Comparison of ENCODE assay signal across 1 cellular context in genomic region chr2:237695201-237695780, GRCh38.
TF ChIP-seq lines count a peak whose summit lies in the region.

No MANE protein-coding gene starts in this region.

TF ChIP-seq in K562, 482 proteins besides CTCF, POLR2A, EP300 and RAD21 (continued from another document):
- TF ChIP-seq MGA (IDR thresholded peaks at IDR 0.05) (no peak), ZNF584 (CRISPR knock-in tag; IDR thresholded peaks at IDR 0.05; ENCODE audit: low read depth) (no peak), RBM15 (IDR thresholded peaks at IDR 0.05; ENCODE audit: insufficient read depth, low read length) (no peak), CHD4 (IDR thresholded peaks at IDR 0.05; ENCODE audit: insufficient read depth, insufficient replicate concordance, low read depth, low read length, poor library complexity, severe bottlenecking) (no peak), ZEB2 (IDR thresholded peaks at IDR 0.05) (no peak), ZBTB7A (IDR thresholded peaks at IDR 0.05; ENCODE audit: borderline replicate concordance, control insufficient read depth, low read depth, low read length) (no peak), ZNF518B (CRISPR knock-in tag; IDR thresholded peaks at IDR 0.05) (no peak), TFAM (CRISPR knock-in tag; conservative IDR thresholded peaks at IDR 0.05) (no peak), ZNF239 (CRISPR knock-in tag; IDR thresholded peaks at IDR 0.05) (no peak), ZKSCAN3 (CRISPR knock-in tag; IDR thresholded peaks at IDR 0.05) (no peak), HNRNPK (IDR thresholded peaks at IDR 0.05; ENCODE audit: low read depth, low read length, poor library complexity, severe bottlenecking) (no peak), KDM5B (IDR thresholded peaks at IDR 0.05; ENCODE audit: insufficient replicate concordance, low read depth, low read length) (no peak), KDM2B (CRISPR knock-in tag; IDR thresholded peaks at IDR 0.05) (no peak), POLR3A (IDR thresholded peaks at IDR 0.05; ENCODE audit: borderline replicate concordance, extremely low read depth, insufficient read depth, insufficient read length) (no peak), MAFF (IDR thresholded peaks at IDR 0.05; ENCODE audit: low read length) (peak; percentile 53; the same call in 1 of the 2 replicates), ZNF717 (CRISPR knock-in tag; IDR thresholded peaks at IDR 0.05) (no peak), ESRRA (IDR thresholded peaks at IDR 0.05; ENCODE audit: borderline replicate concordance, low read depth) (no peak), LCOR (CRISPR knock-in tag; IDR thresholded peaks at IDR 0.05) (no peak), C11orf30 (IDR thresholded peaks at IDR 0.05; ENCODE audit: low read depth) (peak; percentile 73), SRSF1 (IDR thresholded peaks at IDR 0.05; ENCODE audit: low read depth, low read length) (no peak), ZSCAN29 (IDR thresholded peaks at IDR 0.05) (no peak), ESRRB (CRISPR knock-in tag; IDR thresholded peaks at IDR 0.05; ENCODE audit: borderline replicate concordance) (no peak), NCOA4 (IDR thresholded peaks at IDR 0.05; ENCODE audit: partially characterized antibody) (no peak), FOSL1 (tag; conservative IDR thresholded peaks at IDR 0.05) (peak; percentile 82), PTBP1 (IDR thresholded peaks at IDR 0.05; ENCODE audit: low read depth, low read length) (no peak), KLF16 (IDR thresholded peaks at IDR 0.05) (no peak), NFE2L1 (tag; IDR thresholded peaks at IDR 0.05; ENCODE audit: borderline replicate concordance, low read depth) (no peak), SMARCA4 (IDR thresholded peaks at IDR 0.05) (peak; percentile 45; the same call in 1 of the 2 replicates), DLX4 (CRISPR knock-in tag; IDR thresholded peaks at IDR 0.05) (no peak), ZNF12 (CRISPR knock-in tag; IDR thresholded peaks at IDR 0.05) (no peak), FOXJ2 (tag; IDR thresholded peaks at IDR 0.05) (no peak), MAFG (tag; conservative IDR thresholded peaks at IDR 0.05) (peak; percentile 69), SP1 (CRISPR knock-in tag; IDR thresholded peaks at IDR 0.05) (no peak), PPARD (CRISPR knock-in tag; IDR thresholded peaks at IDR 0.05) (no peak), ARID1B (IDR thresholded peaks at IDR 0.05) (peak; percentile 42; the same call in 1 of the 2 replicates)
- TF ChIP-seq, protein P1, sequence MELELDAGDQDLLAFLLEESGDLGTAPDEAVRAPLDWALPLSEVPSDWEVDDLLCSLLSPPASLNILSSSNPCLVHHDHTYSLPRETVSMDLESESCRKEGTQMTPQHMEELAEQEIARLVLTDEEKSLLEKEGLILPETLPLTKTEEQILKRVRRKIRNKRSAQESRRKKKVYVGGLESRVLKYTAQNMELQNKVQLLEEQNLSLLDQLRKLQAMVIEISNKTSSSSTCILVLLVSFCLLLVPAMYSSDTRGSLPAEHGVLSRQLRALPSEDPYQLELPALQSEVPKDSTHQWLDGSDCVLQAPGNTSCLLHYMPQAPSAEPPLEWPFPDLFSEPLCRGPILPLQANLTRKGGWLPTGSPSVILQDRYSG (tag; conservative IDR thresholded peaks at IDR 0.05; ENCODE audit: low read depth) = no peak
- TF ChIP-seq, protein P2, sequence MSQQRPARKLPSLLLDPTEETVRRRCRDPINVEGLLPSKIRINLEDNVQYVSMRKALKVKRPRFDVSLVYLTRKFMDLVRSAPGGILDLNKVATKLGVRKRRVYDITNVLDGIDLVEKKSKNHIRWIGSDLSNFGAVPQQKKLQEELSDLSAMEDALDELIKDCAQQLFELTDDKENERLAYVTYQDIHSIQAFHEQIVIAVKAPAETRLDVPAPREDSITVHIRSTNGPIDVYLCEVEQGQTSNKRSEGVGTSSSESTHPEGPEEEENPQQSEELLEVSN (IDR thresholded peaks at IDR 0.05; ENCODE audit: borderline replicate concordance in 1 of 2, extremely low read depth in 1 of 2, insufficient read depth in 1 of 2, insufficient read length in 1 of 2, low read depth in 1 of 2, low read length in 1 of 2, poor library complexity in 1 of 2, severe bottlenecking in 1 of 2) = no peak
- TF ChIP-seq, protein P3, sequence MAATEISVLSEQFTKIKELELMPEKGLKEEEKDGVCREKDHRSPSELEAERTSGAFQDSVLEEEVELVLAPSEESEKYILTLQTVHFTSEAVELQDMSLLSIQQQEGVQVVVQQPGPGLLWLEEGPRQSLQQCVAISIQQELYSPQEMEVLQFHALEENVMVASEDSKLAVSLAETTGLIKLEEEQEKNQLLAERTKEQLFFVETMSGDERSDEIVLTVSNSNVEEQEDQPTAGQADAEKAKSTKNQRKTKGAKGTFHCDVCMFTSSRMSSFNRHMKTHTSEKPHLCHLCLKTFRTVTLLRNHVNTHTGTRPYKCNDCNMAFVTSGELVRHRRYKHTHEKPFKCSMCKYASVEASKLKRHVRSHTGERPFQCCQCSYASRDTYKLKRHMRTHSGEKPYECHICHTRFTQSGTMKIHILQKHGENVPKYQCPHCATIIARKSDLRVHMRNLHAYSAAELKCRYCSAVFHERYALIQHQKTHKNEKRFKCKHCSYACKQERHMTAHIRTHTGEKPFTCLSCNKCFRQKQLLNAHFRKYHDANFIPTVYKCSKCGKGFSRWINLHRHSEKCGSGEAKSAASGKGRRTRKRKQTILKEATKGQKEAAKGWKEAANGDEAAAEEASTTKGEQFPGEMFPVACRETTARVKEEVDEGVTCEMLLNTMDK (IDR thresholded peaks at IDR 0.05; ENCODE audit: borderline replicate concordance, insufficient read depth, low read depth, low read length, poor library complexity, severe bottlenecking) = no peak
- TF ChIP-seq, protein P4, sequence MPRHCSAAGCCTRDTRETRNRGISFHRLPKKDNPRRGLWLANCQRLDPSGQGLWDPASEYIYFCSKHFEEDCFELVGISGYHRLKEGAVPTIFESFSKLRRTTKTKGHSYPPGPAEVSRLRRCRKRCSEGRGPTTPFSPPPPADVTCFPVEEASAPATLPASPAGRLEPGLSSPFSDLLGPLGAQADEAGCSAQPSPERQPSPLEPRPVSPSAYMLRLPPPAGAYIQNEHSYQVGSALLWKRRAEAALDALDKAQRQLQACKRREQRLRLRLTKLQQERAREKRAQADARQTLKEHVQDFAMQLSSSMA (CRISPR knock-in tag; IDR thresholded peaks at IDR 0.05) = no peak
- TF ChIP-seq, protein P5, sequence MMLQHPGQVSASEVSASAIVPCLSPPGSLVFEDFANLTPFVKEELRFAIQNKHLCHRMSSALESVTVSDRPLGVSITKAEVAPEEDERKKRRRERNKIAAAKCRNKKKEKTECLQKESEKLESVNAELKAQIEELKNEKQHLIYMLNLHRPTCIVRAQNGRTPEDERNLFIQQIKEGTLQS (IDR thresholded peaks at IDR 0.05) = peak; percentile 61
- TF ChIP-seq, protein P5 (CRISPR knock-in tag; conservative IDR thresholded peaks at IDR 0.05) = no peak
